8 cellular contexts compared by ENCODE assay signal in the genomic region with DNA sequence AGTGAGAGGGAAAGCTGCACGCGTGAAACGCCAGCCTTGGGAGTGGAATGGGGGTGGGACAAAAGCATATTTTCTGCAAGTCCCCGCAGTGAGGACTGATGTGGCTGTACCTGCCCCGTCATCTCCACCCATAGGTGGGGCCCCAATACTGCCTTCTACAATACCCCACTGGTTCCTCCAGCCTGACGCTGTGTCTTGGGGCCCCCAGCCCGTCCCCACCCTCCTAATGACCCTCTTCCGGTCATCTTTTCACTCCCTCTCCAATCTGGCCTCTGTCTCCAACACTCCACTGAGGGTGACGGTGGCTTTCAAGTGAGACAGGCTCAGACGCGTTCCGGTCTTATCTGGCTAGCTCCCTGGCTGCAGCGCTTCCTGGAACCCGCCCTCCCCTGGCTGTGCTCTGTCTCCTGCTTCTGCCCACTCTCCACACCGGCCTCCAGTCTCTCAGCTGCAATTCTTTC.
A peak's percentile ranks its signal among the peaks of the same experiment; 100 is the strongest.
DNase-seq lines count a peak whose midpoint lies in the region; ATAC-seq lines count a peak whose summit lies in the region.

No MANE protein-coding gene starts in this region.

- peak; percentile 60 for ATAC-seq in aorta (ENCODE audit: low FRiP score)
- no peak for ATAC-seq in HG02759 (IDR thresholded peaks at IDR 0.05; ENCODE audit: unreplicated experiment)

- no peak overlapping the region for H3K27ac Mint-ChIP-seq in activated naive CD4-positive, alpha-beta T cell treated with anti-CD3 and anti-CD28 coated beads, Interleukin-2, amount 50 U/mL, for 24 hours

- H3K27me3 ChIP-seq in aorta (ENCODE audit: control insufficient read depth in 1 of 2, insufficient read depth in 2 of 2, low read length in 1 of 2) = no peaks in the 10 kb centered on the region

- H3K27me3 Mint-ChIP-seq in activated naive CD4-positive, alpha-beta T cell treated with anti-CD3 and anti-CD28 coated beads, Interleukin-2, amount 50 U/mL, for 24 hours = no peaks in the 10 kb centered on the region

- H3K4me1 ChIP-seq in aorta (ENCODE audit: control insufficient read depth in 1 of 2, insufficient read depth in 2 of 2, low read length in 2 of 2) = peaks cover 6 to 9% of the 10 kb centered on the region in 2 donors

- WGBS in aorta, 2 donors = 18 to 25% methylated on average over 15 of the region's 15 CpGs

- no peaks in the 10 kb centered on the region for H3K9me3 Mint-ChIP-seq in activated naive CD4-positive, alpha-beta T cell treated with anti-CD3 and anti-CD28 coated beads, Interleukin-2, amount 50 U/mL, for 24 hours

- H3K27ac ChIP-seq in aorta (ENCODE audit: low read depth in 1 of 2, low read length in 2 of 2) = no peak overlapping the region

- no peak for DNase-seq in activated naive CD4-positive, alpha-beta T cell treated with anti-CD3 and anti-CD28 coated beads, Interleukin-2, amount 50 U/mL, for 16 hours
- DNase-seq in dermis blood vessel endothelial cell = peak; percentile 65
- DNase-seq in lung microvascular endothelial cell (ENCODE audit: low read depth in 2 of 2) = peak; percentile 63 to 67
- DNase-seq in aorta = peak in 1 of 2 donors; percentile 61
- no peak for DNase-seq in NOMO-1 treated with dmso at 0.1 percent for 144 hours (lab: John Stamatoyannopoulos, UW; ENCODE audit: unreplicated experiment)
- no peak for DNase-seq in cerebellar cortex (ENCODE audit: low spot score)

- peaks cover 17% of the 10 kb centered on the region for H3K4me1 Mint-ChIP-seq in activated naive CD4-positive, alpha-beta T cell treated with anti-CD3 and anti-CD28 coated beads, Interleukin-2, amount 50 U/mL, for 24 hours

- H3K9me3 ChIP-seq in aorta (ENCODE audit: control insufficient read depth, low read length) = no peaks in the 10 kb centered on the region

- no peaks in the 10 kb centered on the region for H3K36me3 ChIP-seq in aorta (ENCODE audit: control insufficient read depth in 1 of 2, insufficient read depth in 2 of 2, low read length in 1 of 2)

- H3K4me3 ChIP-seq in aorta (ENCODE audit: low read length in 2 of 2) = no peak overlapping the region

- H3K36me3 Mint-ChIP-seq in activated naive CD4-positive, alpha-beta T cell treated with anti-CD3 and anti-CD28 coated beads, Interleukin-2, amount 50 U/mL, for 24 hours = no peaks in the 10 kb centered on the region

- H3K4me3 Mint-ChIP-seq in activated naive CD4-positive, alpha-beta T cell treated with anti-CD3 and anti-CD28 coated beads, Interleukin-2, amount 50 U/mL, for 24 hours = peak overlapping the region; percentile 5

- intact Hi-C loops in aorta (cut with DNase I) = loop anchor here in 1 of 2 donors (5.0 kb wide), 2 partner anchors 82 to 137 kb away; no protein-coding TSS in a partner anchor

Comparison
In these comparisons a context has a peak if more than half of its experiments do, and no peak if none do; other contexts are left out.
1. DNase-seq: peak in dermis blood vessel endothelial cell (single experiment) and lung microvascular endothelial cell (2 of 2); none in activated naive CD4-positive, alpha-beta T cell treated with anti-CD3 and anti-CD28 coated beads, Interleukin-2, amount 50 U/mL, for 16 hours (single experiment), NOMO-1 treated with dmso at 0.1 percent for 144 hours (single experiment) and cerebellar cortex (single experiment).